ENCODE assay signal across 26 cellular contexts in genomic region chr2:72747344-72747743, GRCh38.
"Had no signal": no experiment of that assay in that cellular context is flagged by ENCODE, and none has a peak within 500 bp of the region (broad histone marks: within the 10 kb centered on the region; RNA-seq: fewer than 3 reads in every experiment).

No MANE protein-coding gene starts in this region.

- H3K4me3 ChIP-seq: esophagus muscularis mucosa, gastrocnemius medialis, heart left ventricle, hepatocyte, lung, neural progenitor cell, prostate gland, thyroid gland, vagina had no signal

- H3K9ac ChIP-seq: neural progenitor cell, parathyroid adenoma had no signal

- H3K27me3 ChIP-seq: esophagus muscularis mucosa, gastrocnemius medialis, heart left ventricle, hepatocyte, neural progenitor cell, thyroid gland, vagina had no signal

- H3K27ac ChIP-seq: esophagus muscularis mucosa, gastrocnemius medialis, heart left ventricle, hepatocyte, neural progenitor cell, parathyroid adenoma, prostate gland, thyroid gland, vagina had no signal

- H3K27me3 Mint-ChIP-seq: effector memory CD8-positive, alpha-beta T cell; memory B cell; naive thymus-derived CD4-positive, alpha-beta T cell; stimulated activated naive B cell treated with anti-CD40 and anti-IgM and Interleukin-4, amounts not matched to agents 10 μg/mL and 1 μg/mL and 100 μg/mL, for 72 hours; stimulated activated naive CD8-positive, alpha-beta T cell treated with anti-CD3 and anti-CD28 coated beads, Interleukin-15, Interleukin-2, amounts not matched to agents 100 ng/mL and 50 ng/mL, for 24 hours had no signal

- H3K27ac Mint-ChIP-seq: effector memory CD8-positive, alpha-beta T cell; memory B cell; naive thymus-derived CD4-positive, alpha-beta T cell; nephron; neural progenitor cell; stimulated activated naive B cell treated with anti-CD40 and anti-IgM and Interleukin-4, amounts not matched to agents 10 μg/mL and 1 μg/mL and 100 μg/mL, for 72 hours; stimulated activated naive CD8-positive, alpha-beta T cell treated with anti-CD3 and anti-CD28 coated beads, Interleukin-15, Interleukin-2, amounts not matched to agents 100 ng/mL and 50 ng/mL, for 24 hours had no signal

- H3K36me3 ChIP-seq: esophagus muscularis mucosa, gastrocnemius medialis, heart left ventricle, neural progenitor cell, prostate gland, thyroid gland, vagina had no signal

- H3K36me3 Mint-ChIP-seq: memory B cell; naive thymus-derived CD4-positive, alpha-beta T cell; neural progenitor cell; stimulated activated naive B cell treated with anti-CD40 and anti-IgM and Interleukin-4, amounts not matched to agents 10 μg/mL and 1 μg/mL and 100 μg/mL, for 72 hours had no signal

- ATAC-seq: effector memory CD8-positive, alpha-beta T cell; gastrocnemius medialis; heart left ventricle; left lobe of liver; naive thymus-derived CD4-positive, alpha-beta T cell; right cardiac atrium; stimulated activated naive B cell treated with anti-CD40 and anti-IgM and Interleukin-4, amounts not matched to agents 10 μg/mL and 1 μg/mL and 100 μg/mL, for 72 hours had no signal

- H3K9me3 Mint-ChIP-seq: effector memory CD8-positive, alpha-beta T cell; memory B cell; naive thymus-derived CD4-positive, alpha-beta T cell; nephron; neural progenitor cell; stimulated activated naive B cell treated with anti-CD40 and anti-IgM and Interleukin-4, amounts not matched to agents 10 μg/mL and 1 μg/mL and 100 μg/mL, for 72 hours; stimulated activated naive CD8-positive, alpha-beta T cell treated with anti-CD3 and anti-CD28 coated beads, Interleukin-15, Interleukin-2, amounts not matched to agents 100 ng/mL and 50 ng/mL, for 24 hours had no signal

- H3K9me3 ChIP-seq: esophagus muscularis mucosa, gastrocnemius medialis, heart left ventricle, prostate gland, thyroid gland, vagina had no signal

- H3K4me1 ChIP-seq: prostate gland, thyroid gland had no signal

- H3K4me1 Mint-ChIP-seq: memory B cell; naive thymus-derived CD4-positive, alpha-beta T cell; nephron; neural progenitor cell; stimulated activated naive B cell treated with anti-CD40 and anti-IgM and Interleukin-4, amounts not matched to agents 10 μg/mL and 1 μg/mL and 100 μg/mL, for 72 hours had no signal

- DNase-seq: cerebellar nuclear complex; cortex of kidney; effector memory CD8-positive, alpha-beta T cell; gastrocnemius medialis; heart left ventricle; kidney; midbrain; naive thymus-derived CD4-positive, alpha-beta T cell; right cardiac atrium; small intestine; stimulated activated CD4-positive, alpha-beta T cell treated with anti-CD3 and anti-CD28 coated beads, Interleukin-15, amount 100 ng/mL, for 24 hours; stimulated activated CD4-positive, alpha-beta T cell treated with anti-CD3 and anti-CD28 coated beads, Interleukin-2, amount 100 ng/mL, for 48 hours; stimulated activated naive B cell treated with anti-CD40 and anti-IgM and Interleukin-4, amounts not matched to agents 10 μg/mL and 1 μg/mL and 100 μg/mL, for 72 hours; thyroid gland; trophoblast cell had no signal

- H3K4me3 Mint-ChIP-seq: effector memory CD8-positive, alpha-beta T cell; memory B cell; naive thymus-derived CD4-positive, alpha-beta T cell; nephron; neural progenitor cell; stimulated activated naive B cell treated with anti-CD40 and anti-IgM and Interleukin-4, amounts not matched to agents 10 μg/mL and 1 μg/mL and 100 μg/mL, for 72 hours; stimulated activated naive CD8-positive, alpha-beta T cell treated with anti-CD3 and anti-CD28 coated beads, Interleukin-15, Interleukin-2, amounts not matched to agents 100 ng/mL and 50 ng/mL, for 24 hours had no signal
